ENCODE assay signal across 15 cellular contexts in genomic region chrX:135923353-135923752, GRCh38. TPM values are rescaled to one million over a fixed set of nuclear protein-coding genes. Genes with fewer than 3 reads are reported as not detected.
DNase-seq lines count a peak whose midpoint lies in the region; ATAC-seq and TF ChIP-seq lines count a peak whose summit lies in the region.
"Had no signal": no experiment of that assay in that cellular context is flagged by ENCODE, and none has a peak within 500 bp of the region (broad histone marks: within the 10 kb centered on the region; RNA-seq: fewer than 3 reads in every experiment).

No MANE protein-coding gene starts in this region.

- H3K9me3 Mint-ChIP-seq in neural crest cell (peaks cover 3% of the 10 kb centered on the region), T-cell (no peaks in the 10 kb centered on the region)

- H3K4me1 Mint-ChIP-seq in neural crest cell (no peaks in the 10 kb centered on the region), T-cell (no peaks in the 10 kb centered on the region)
- H3K4me1 Mint-ChIP-seq: mesothelial cell of epicardium had no signal

- in situ Hi-C loops in T47D (cut with HindIII; ENCODE audit: low pct_unique_long_range_greater_than_20kb, low sequenced_read_pairs): no loop called here

- POLR2A ChIA-PET in T-cell (lab: Charles Lee): no interaction called here

- H3K27me3 Mint-ChIP-seq in neural crest cell (ENCODE audit: low read depth) (peaks cover 18% of the 10 kb centered on the region), T-cell (peaks cover 2 to 34% of the 10 kb centered on the region in 2 donors)

- H3K36me3 Mint-ChIP-seq in neural crest cell (ENCODE audit: low read depth) (no peaks in the 10 kb centered on the region), T-cell (no peaks in the 10 kb centered on the region)
- H3K36me3 Mint-ChIP-seq: mesothelial cell of epicardium had no signal

- CTCF ChIA-PET in T-cell (lab: Charles Lee): no interaction called here

- H3K4me3 Mint-ChIP-seq in neural crest cell (no peak overlapping the region), T-cell (no peak overlapping the region)
- H3K4me3 Mint-ChIP-seq: mesothelial cell of epicardium had no signal

- TF ChIP-seq CTCF in neural crest cell (conservative IDR thresholded peaks at IDR 0.05): peak; percentile 17

- H3K27ac Mint-ChIP-seq in neural crest cell (ENCODE audit: unreplicated experiment): no peak overlapping the region
- no peak overlapping the region for H3K27ac Mint-ChIP-seq in T-cell
- H3K27ac Mint-ChIP-seq: mesothelial cell of epicardium had no signal

- peak; percentile 28 for DNase-seq in DMS 273 (lab: John Stamatoyannopoulos, UW; ENCODE audit: unreplicated experiment)
- DNase-seq in DMS 273 treated with DMSO at 0.1 percent for 48 hours (lab: John Stamatoyannopoulos, UW): no peak
- DNase-seq in M059J (ENCODE audit: low read depth): peak; percentile 17
- peak; percentile 0 to 17 for DNase-seq in T47D (ENCODE audit: low read depth in 1 of 2, low spot score in 1 of 2)
- DNase-seq in neural crest cell (ENCODE audit: low read depth, low spot score): no peak
- DNase-seq in DMS114 treated with DMSO at 0.1 percent for 48 hours (lab: John Stamatoyannopoulos, UW; ENCODE audit: unreplicated experiment): no peak
- no peak for DNase-seq in T-cell
- DNase-seq: amygdala; heart right ventricle; stimulated activated CD4-positive, alpha-beta T cell treated with anti-CD3 and anti-CD28 coated beads, Interleukin-4, amount 100 ng/mL, for 4 hours had no signal

- ATAC-seq in HG03095 (IDR thresholded peaks at IDR 0.05; ENCODE audit: unreplicated experiment) (no peak), T-cell (replicated peaks in 1 of 4) (no peak)
- ATAC-seq: heart right ventricle had no signal

RNA-seq across cellular contexts. Expression of gene SAGE1, which starts 29.8 kb away (rescaled TPM):
- not detected in 2 replicates for total RNA-seq in M059J (2014; rRNA removed; shearing (Covaris generic))
- total RNA-seq in neural crest cell (not detected in 2 replicates), T-cell (not detected)
- total RNA-seq: A172, heart right ventricle, mesothelial cell of epicardium had no signal

RNA-seq across cellular contexts. Expression of gene CT45A10, which starts 30.1 kb away (rescaled TPM):
- total RNA-seq in M059J (2014; rRNA removed; shearing (Covaris generic)): not detected in 2 replicates
- total RNA-seq in neural crest cell: not detected in 2 replicates
- total RNA-seq in T-cell: not detected
- total RNA-seq: A172, heart right ventricle, mesothelial cell of epicardium had no signal

RNA-seq across cellular contexts. Expression of gene MMGT1, which starts 50.4 kb away (rescaled TPM):
- 43.4 and 62.9 TPM in 2 replicates for total RNA-seq in M059J (2014; rRNA removed; shearing (Covaris generic))
- total RNA-seq in neural crest cell: 19.3 and 21.0 TPM in 2 replicates
- total RNA-seq in T-cell: 10 to 100 TPM; 21.1 to 27.7 (median 23.5) TPM

RNA-seq across cellular contexts. Expression of gene CT45A9, which starts 51.7 kb away (rescaled TPM):
- total RNA-seq in M059J (2014; rRNA removed; shearing (Covaris generic)): not detected in 2 replicates
- not detected in 2 replicates for total RNA-seq in neural crest cell
- total RNA-seq in T-cell: not detected
- total RNA-seq: A172, heart right ventricle, mesothelial cell of epicardium, prostate gland, RPMI7951 had no signal

Comparison
In these comparisons a context has a peak if more than half of its experiments do, and no peak if none do; other contexts are left out.
1. DNase-seq: peak in DMS 273 (single experiment), M059J (single experiment) and T47D (2 of 2); none in DMS 273 treated with DMSO at 0.1 percent for 48 hours (single experiment), neural crest cell (single experiment), DMS114 treated with DMSO at 0.1 percent for 48 hours (single experiment) and T-cell (0 of 34).